Comparison of ENCODE assay signal across 19 cellular contexts in the genomic region with DNA sequence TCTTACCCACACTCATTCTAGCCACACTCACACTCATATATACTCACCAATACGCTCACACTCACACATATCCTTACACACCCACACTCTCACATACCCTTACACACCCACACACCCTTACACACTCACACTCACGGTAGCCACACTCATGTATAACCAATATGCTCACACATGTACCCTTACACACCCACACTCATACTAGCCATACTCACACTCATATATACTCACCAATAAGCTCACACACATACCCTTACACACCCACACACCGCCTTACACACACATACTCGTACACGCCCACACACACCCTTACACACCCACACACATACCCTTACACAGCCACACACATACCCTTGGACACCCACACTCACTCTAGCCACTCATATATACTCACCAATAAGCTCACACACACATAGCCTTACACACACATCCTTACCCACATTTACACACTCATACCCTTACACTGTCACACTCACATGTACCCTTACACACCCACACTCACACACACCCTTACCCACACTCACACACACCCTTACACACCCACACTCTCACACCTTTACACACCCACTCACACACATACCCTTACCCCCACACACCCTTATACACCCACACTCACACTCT.
"Had no signal": no experiment of that assay in that cellular context is flagged by ENCODE, and none has a peak within 500 bp of the region (broad histone marks: within the 10 kb centered on the region; RNA-seq: fewer than 3 reads in every experiment).

No MANE protein-coding gene starts in this region.

- FAIRE-seq: TTC549 had no signal

- H3K36me3 ChIP-seq: esophagus squamous epithelium, prostate gland had no signal

- H3K4me3 ChIP-seq: ascending aorta, esophagus squamous epithelium, heart right ventricle, mucosa of descending colon, prostate gland, spleen, tibial artery had no signal

- H3K27me3 ChIP-seq: ascending aorta, esophagus squamous epithelium, heart right ventricle, spleen, tibial artery had no signal

- H3K27ac ChIP-seq: ascending aorta, esophagus squamous epithelium, heart right ventricle, prostate gland, spleen, tibial artery had no signal

- ATAC-seq: left ventricle myocardium superior; stimulated activated naive B cell treated with anti-CD40 and anti-IgM and Interleukin-4, amounts not matched to agents 10 μg/mL and 1 μg/mL and 100 μg/mL, for 72 hours had no signal

- DNase-seq: activated B cell treated with CpG ODN at 0.5 μM for 24 hours; activated CD4-positive, alpha-beta memory T cell treated with anti-CD3 and anti-CD28 coated beads, Interleukin-2, amount 10 ng/mL, durations not matched to agents 7 days and 5 days; activated CD4-positive, alpha-beta T cell treated with anti-CD3 and anti-CD28 coated beads for 48 hours; activated naive CD4-positive, alpha-beta T cell treated with anti-CD3 and anti-CD28 coated beads, Interleukin-2, amount 50 U/mL, for 16 hours; activated T-cell treated with anti-CD3 and anti-CD28 coated beads, Interleukin-2, amount 50 U/mL, for 24 hours; cerebellar nuclear complex; effector CD8-positive, alpha-beta T cell; esophagus squamous epithelium; heart right ventricle; left ventricle myocardium superior; mucosa of descending colon; naive B cell; spleen; stimulated activated naive B cell treated with anti-CD40 and anti-IgM and Interleukin-4, amounts not matched to agents 10 μg/mL and 1 μg/mL and 100 μg/mL, for 72 hours; substantia nigra; tibial artery had no signal

- H3K4me1 ChIP-seq: ascending aorta, heart right ventricle, prostate gland had no signal

- H3K9me3 ChIP-seq: ascending aorta, esophagus squamous epithelium, heart right ventricle, mucosa of descending colon, prostate gland, spleen, tibial artery had no signal
